In genomic region chr2:159897081-159897480, GRCh38 we compare ENCODE assay signal across 25 cellular contexts. TPM values are rescaled to one million over a fixed set of nuclear protein-coding genes. Genes with fewer than 3 reads are reported as not detected.
"Had no signal": no experiment of that assay in that cellular context is flagged by ENCODE, and none has a peak within 500 bp of the region (broad histone marks: within the 10 kb centered on the region; RNA-seq: fewer than 3 reads in every experiment).

No MANE protein-coding gene starts in this region.

- H3K27me3 ChIP-seq: breast epithelium, hepatocyte, sigmoid colon, vagina had no signal

- H3K9me3 Mint-ChIP-seq: activated naive CD8-positive, alpha-beta T cell treated with anti-CD3 and anti-CD28 coated beads, Interleukin-2, amount 10 ng/mL, durations not matched to agents 7 days and 5 days; central memory CD8-positive, alpha-beta T cell; immature natural killer cell; nephron progenitor cell; T-helper 1 cell treated with Interleukin-12 subunit alpha and Interleukin-12 subunit beta and Interleukin-4 antibody, amounts not matched to agents 30 μg/mL and 1 μg/mL, for 36 hours; type B pancreatic cell had no signal

- H3K4me3 Mint-ChIP-seq: activated naive CD8-positive, alpha-beta T cell treated with anti-CD3 and anti-CD28 coated beads, Interleukin-2, amount 10 ng/mL, durations not matched to agents 7 days and 5 days; central memory CD8-positive, alpha-beta T cell; immature natural killer cell; nephron progenitor cell; T-helper 1 cell treated with Interleukin-12 subunit alpha and Interleukin-12 subunit beta and Interleukin-4 antibody, amounts not matched to agents 30 μg/mL and 1 μg/mL, for 36 hours; type B pancreatic cell had no signal

- DNase-seq: activated CD4-positive, alpha-beta T cell treated with anti-CD3 and anti-CD28 coated beads for 48 hours; activated CD4-positive, CD25-positive, alpha-beta regulatory T cell; activated naive CD4-positive, alpha-beta T cell; activated naive CD8-positive, alpha-beta T cell treated with anti-CD3 and anti-CD28 coated beads, Interleukin-2, amount 10 ng/mL, durations not matched to agents 7 days and 5 days; amniotic stem cell; effector memory CD4-positive, alpha-beta T cell; foreskin melanocyte; immature natural killer cell; lower lobe of right lung; mesendoderm; mucosa of descending colon; nephron progenitor cell; occipital lobe; sigmoid colon; stimulated activated CD4-positive, alpha-beta T cell treated with anti-CD3 and anti-CD28 coated beads, Interleukin-15, amount 100 ng/mL, for 24 hours; stimulated activated naive CD4-positive, alpha-beta T cell had no signal

- H3K4me3 ChIP-seq: breast epithelium, hepatocyte, lower lobe of right lung, mucosa of descending colon, sigmoid colon, smooth muscle cell, thoracic aorta, vagina had no signal

- H3K27ac ChIP-seq: breast epithelium, lower lobe of right lung, sigmoid colon, thoracic aorta, vagina had no signal

- H3K4me1 ChIP-seq: breast epithelium, lower lobe of right lung, sigmoid colon, vagina had no signal

- H3K36me3 Mint-ChIP-seq: type B pancreatic cell had no signal

- H3K79me2 ChIP-seq: hepatocyte had no signal

- H2AFZ ChIP-seq: hepatocyte had no signal

- H3K4me2 ChIP-seq: hepatocyte, smooth muscle cell had no signal

- H3K36me3 ChIP-seq: breast epithelium, lower lobe of right lung, sigmoid colon, thoracic aorta, vagina had no signal

- H3K27me3 Mint-ChIP-seq: activated naive CD8-positive, alpha-beta T cell treated with anti-CD3 and anti-CD28 coated beads, Interleukin-2, amount 10 ng/mL, durations not matched to agents 7 days and 5 days; central memory CD8-positive, alpha-beta T cell had no signal

- FAIRE-seq: colon had no signal

- H3K9me3 ChIP-seq: breast epithelium, lower lobe of right lung, mucosa of descending colon, sigmoid colon, thoracic aorta, vagina had no signal

- H3K27ac Mint-ChIP-seq: activated naive CD8-positive, alpha-beta T cell treated with anti-CD3 and anti-CD28 coated beads, Interleukin-2, amount 10 ng/mL, durations not matched to agents 7 days and 5 days; immature natural killer cell; nephron progenitor cell; T-helper 1 cell treated with Interleukin-12 subunit alpha and Interleukin-12 subunit beta and Interleukin-4 antibody, amounts not matched to agents 30 μg/mL and 1 μg/mL, for 36 hours; type B pancreatic cell had no signal

RNA-seq across cellular contexts. Expression of gene LY75, which starts 7.5 kb away (rescaled TPM):
- total RNA-seq: smooth muscle cell had no signal
